ENCODE assay signal across 8 cellular contexts in genomic region chr1:25267288-25268142, GRCh38. TPM values are rescaled to one million over a fixed set of nuclear protein-coding genes. Genes with fewer than 3 reads are reported as not detected.
DNase-seq lines count a peak whose midpoint lies in the region; ATAC-seq and TF ChIP-seq lines count a peak whose summit lies in the region.
"Not testable (repeated sequence)": the region's sequence is repeated elsewhere in the genome, so short reads cannot be mapped to it uniquely, and the experiment has no call there.
"Had no signal": no experiment of that assay in that cellular context is flagged by ENCODE, and none has a peak within 500 bp of the region (broad histone marks: within the 10 kb centered on the region; RNA-seq: fewer than 3 reads in every experiment).

No MANE protein-coding gene starts in this region.

- peak; percentile 70 for ATAC-seq in GM19023 (IDR thresholded peaks at IDR 0.05; ENCODE audit: unreplicated experiment)
- ATAC-seq in HG03135 (IDR thresholded peaks at IDR 0.05; ENCODE audit: unreplicated experiment), result peak; percentile 62
- peak; percentile 82 for ATAC-seq in activated B cell treated with CpG ODN at 0.5 μM for 24 hours (ENCODE audit: low read depth)

- H3K4me3 Mint-ChIP-seq in activated B cell treated with CpG ODN at 0.5 μM for 24 hours, result peak overlapping the region; percentile 84
- peak overlapping the region; percentile 78 to 88 (median 81) for H3K4me3 Mint-ChIP-seq in brain

- CTCF ChIA-PET in activated B cell treated with CpG ODN at 0.5 μM for 24 hours (lab: Charles Lee), result not testable (repeated sequence)

- peak overlapping the region; percentile 79 for H3K4me2 ChIP-seq in smooth muscle cell

- H3K27me3 Mint-ChIP-seq in activated B cell treated with CpG ODN at 0.5 μM for 24 hours, brain: not testable (repeated sequence)

- H3K9ac ChIP-seq in iPS-20b (ENCODE audit: low read depth, low read length), result not testable (repeated sequence)
- H3K9ac ChIP-seq in smooth muscle cell (ENCODE audit: low read depth), result peak overlapping the region; percentile 75

- not testable (repeated sequence) for H3K79me2 ChIP-seq in smooth muscle cell (ENCODE audit: low read depth)

- H4K20me1 ChIP-seq in smooth muscle cell (ENCODE audit: low read depth), result not testable (repeated sequence)

- H3K27me3 ChIP-seq in iPS-20b (ENCODE audit: insufficient read depth, low read length); smooth muscle cell (ENCODE audit: low read depth): not testable (repeated sequence)

- DNase-seq in NCI-H2171 (lab: John Stamatoyannopoulos, UW) (peak; percentile 20), activated B cell treated with CpG ODN at 0.5 μM for 24 hours (peak; percentile 84), smooth muscle cell (lab: John Stamatoyannopoulos, UW; ENCODE audit: unreplicated experiment) (peak; percentile 38)

- H3K36me3 Mint-ChIP-seq in activated B cell treated with CpG ODN at 0.5 μM for 24 hours (ENCODE audit: low read depth) (peaks cover 17% of the 10 kb centered on the region), brain (peaks cover 11% of the 10 kb centered on the region)

- not testable (repeated sequence) for H3K9me3 Mint-ChIP-seq in activated B cell treated with CpG ODN at 0.5 μM for 24 hours, brain

- peaks cover 13% of the 10 kb centered on the region for H3K4me1 Mint-ChIP-seq in activated B cell treated with CpG ODN at 0.5 μM for 24 hours
- not testable (repeated sequence) for H3K4me1 Mint-ChIP-seq in brain

- H3K4me3 ChIP-seq in iPS-20b (ENCODE audit: low read length) (peak overlapping the region; percentile 58; the same call in 1 of the 2 replicates), smooth muscle cell (peak overlapping the region; percentile 51)

- H2AFZ ChIP-seq in smooth muscle cell (ENCODE audit: low read depth), result not testable (repeated sequence)

- not testable (repeated sequence) for H3K27ac ChIP-seq in iPS-20b (ENCODE audit: low read length)
- H3K27ac ChIP-seq in smooth muscle cell (ENCODE audit: low read depth), result peak overlapping the region; percentile 71

- not testable (repeated sequence) for TF ChIP-seq CTCF in activated B cell treated with CpG ODN at 0.5 μM for 24 hours (IDR thresholded peaks at IDR 0.05); brain (conservative IDR thresholded peaks at IDR 0.05); smooth muscle cell (IDR thresholded peaks at IDR 0.05; ENCODE audit: borderline replicate concordance, insufficient read depth, poor library complexity, severe bottlenecking)

- WGBS in smooth muscle cell (ENCODE audit: low lambda C conversion rate), result under 1% methylated on average over 26 of the region's 56 CpGs

- not testable (repeated sequence) for H3K4me1 ChIP-seq in iPS-20b (ENCODE audit: insufficient read depth, low read length); smooth muscle cell (ENCODE audit: low read depth)

- not testable (repeated sequence) for H3K9me3 ChIP-seq in iPS-20b (ENCODE audit: insufficient read depth, low read depth, low read length); smooth muscle cell (replicated peaks; ENCODE audit: low read depth)

- H3K27ac Mint-ChIP-seq in activated B cell treated with CpG ODN at 0.5 μM for 24 hours (peak overlapping the region; percentile 82), brain (peak overlapping the region in 4 of 5 experiments; percentile 52 to 76 (median 72))

- not testable (repeated sequence) for H3F3A ChIP-seq in smooth muscle cell (ENCODE audit: low read depth)

- intact Hi-C loops in activated B cell treated with CpG ODN at 0.5 μM for 24 hours (cut with micrococcal nuclease), result loop anchor here (1.0 kb wide), 1 partner anchor 20 kb away; the partner anchor contains the start of gene RSRP1

- POLR2A ChIA-PET in activated B cell treated with CpG ODN at 0.5 μM for 24 hours (lab: Charles Lee), result interaction anchor here (0.7 to 1.5 kb wide), 4 partner anchors 20 to 1923 kb away, joined by 3 to 16 read pairs (median 5); partner anchors contain the start of genes HNRNPR, RSRP1 and SYF2

- not testable (repeated sequence) for H3K36me3 ChIP-seq in iPS-20b (ENCODE audit: insufficient read depth, low read depth, low read length); smooth muscle cell (ENCODE audit: low read depth)

RNA-seq across cellular contexts. Expression of gene RHD, which starts 4.8 kb away (rescaled TPM):
- total RNA-seq in activated B cell treated with CpG ODN at 0.5 μM for 24 hours (not detected in 2 replicates), smooth muscle cell (not detected in 2 replicates)
- polyA plus RNA-seq in brain (ENCODE audit: insufficient read depth, low read depth, low replicate concordance) (not detected), smooth muscle cell (0.12 TPM in 1 of 2 replicates, not detected in the other)
- polyA plus RNA-seq: adipose tissue had no signal

RNA-seq across cellular contexts. Expression of gene RSRP1, which starts 20.3 kb away (rescaled TPM):
- 179 and 222 TPM in 2 replicates for total RNA-seq in activated B cell treated with CpG ODN at 0.5 μM for 24 hours
- 36.8 TPM for polyA plus RNA-seq in brain (ENCODE audit: insufficient read depth, low read depth, low replicate concordance)
- 83.7 and 93.6 TPM in 2 replicates for total RNA-seq in smooth muscle cell
- polyA plus RNA-seq in smooth muscle cell, result 32.3 and 48.8 TPM in 2 replicates

RNA-seq across cellular contexts. Expression of gene SYF2, which starts 35.2 kb away (rescaled TPM):
- total RNA-seq in activated B cell treated with CpG ODN at 0.5 μM for 24 hours (51.1 and 53.9 TPM in 2 replicates), smooth muscle cell (57.2 and 61.1 TPM in 2 replicates)
- polyA plus RNA-seq in brain (ENCODE audit: insufficient read depth, low read depth, low replicate concordance) (64.2 TPM), smooth muscle cell (28.1 and 33.9 TPM in 2 replicates)

Comparison
In these comparisons a context has a peak if more than half of its experiments do, and no peak if none do; other contexts are left out.
1. DNase-seq: peak in every context shown above with its lines; median percentile 84 in activated B cell treated with CpG ODN at 0.5 μM for 24 hours; 38 in smooth muscle cell; 20 in NCI-H2171.